ENCODE assay signal across 16 cellular contexts in genomic region chr1:242886137-242886536, GRCh38.
A peak's percentile ranks its signal among the peaks of the same experiment; 100 is the strongest.
DNase-seq lines count a peak whose midpoint lies in the region; ATAC-seq lines count a peak whose summit lies in the region.
"Had no signal": no experiment of that assay in that cellular context is flagged by ENCODE, and none has a peak within 500 bp of the region (broad histone marks: within the 10 kb centered on the region; RNA-seq: fewer than 3 reads in every experiment).

No MANE protein-coding gene starts in this region.

- H3K4me3 Mint-ChIP-seq in T-helper 17 cell: no peak overlapping the region
- H3K4me3 Mint-ChIP-seq: memory B cell had no signal

- no peak overlapping the region for H4K8ac ChIP-seq in neuronal stem cell (ENCODE audit: low read depth, low read length)

- no peaks in the 10 kb centered on the region for H3K79me1 ChIP-seq in neuronal stem cell (ENCODE audit: low read depth, low read length)

- no peak overlapping the region for H2BK120ac ChIP-seq in neuronal stem cell (ENCODE audit: low read depth, low read length)

- H2AFZ ChIP-seq in neuronal stem cell (ENCODE audit: low read length): no peak overlapping the region

- no peak overlapping the region for H3K23ac ChIP-seq in neuronal stem cell (ENCODE audit: low read depth, low read length, poor library complexity)

- no CpG with 5 or more reads among the region's 2 CpGs for WGBS in neuronal stem cell (ENCODE audit: extremely low coverage in 2 of 2, insufficient read length in 2 of 2, insufficient replicate concordance in 1 of 2), 2 donors

- no peak overlapping the region for H3K9ac ChIP-seq in neuronal stem cell (ENCODE audit: low read depth, low read length, poor library complexity)
- H3K9ac ChIP-seq: KMS-11 had no signal

- H3K27me3 Mint-ChIP-seq in T-helper 17 cell: peaks cover 9% of the 10 kb centered on the region

- H3K4me1 ChIP-seq in neuronal stem cell (ENCODE audit: control insufficient read depth in 2 of 2, insufficient read depth in 1 of 2, low read depth in 1 of 2, low read length in 2 of 2): no peaks in the 10 kb centered on the region
- H3K4me1 ChIP-seq: uterus had no signal

- no peak overlapping the region for H2AK5ac ChIP-seq in neuronal stem cell (ENCODE audit: low read depth, low read length)

- peak; percentile 83 for ATAC-seq in GM18498 (IDR thresholded peaks at IDR 0.05; ENCODE audit: unreplicated experiment)
- ATAC-seq in GM19452 (IDR thresholded peaks at IDR 0.05; ENCODE audit: unreplicated experiment): peak; percentile 95
- peak; percentile 92 for ATAC-seq in HG02938 (IDR thresholded peaks at IDR 0.05; ENCODE audit: unreplicated experiment)
- peak; percentile 95 for ATAC-seq in HG03558 (IDR thresholded peaks at IDR 0.05; ENCODE audit: extremely low read depth, unreplicated experiment)
- ATAC-seq in T-helper 17 cell: no peak

- no peak overlapping the region for H2BK12ac ChIP-seq in neuronal stem cell (ENCODE audit: low read length)

- H4K91ac ChIP-seq in neuronal stem cell (ENCODE audit: low read depth, low read length, poor library complexity): no peak overlapping the region

- no peak overlapping the region for H2BK15ac ChIP-seq in neuronal stem cell (ENCODE audit: low read length)

- no peak overlapping the region for H2BK5ac ChIP-seq in neuronal stem cell (ENCODE audit: low read length)

- DNase-seq in T-helper 17 cell (no peak), LoVo (ENCODE audit: low spot score) (no peak), AG20443 (ENCODE audit: low spot score) (no peak), neuronal stem cell (ENCODE audit: low spot score) (no peak)
- DNase-seq: activated CD4-positive, alpha-beta T cell treated with anti-CD3 and anti-CD28 coated beads for 4 hours; activated gamma-delta T cell treated with Interleukin-2 at 50 U/mL for 16 hours; NCI-H2081; NK-92 treated with Interleukin-12 subunit alpha and Interleukin-12 subunit beta, amount 100 ng/mL, for 24 hours; SW 1271; uterus had no signal

- H3K9me3 ChIP-seq in T-helper 17 cell (ENCODE audit: control insufficient read depth, low read length, poor library complexity, severe bottlenecking): no peaks in the 10 kb centered on the region
- H3K9me3 ChIP-seq in neuronal stem cell (replicated peaks in 1 of 2; ENCODE audit: control insufficient read depth in 2 of 2, insufficient read depth in 1 of 2, low read depth in 1 of 2, low read length in 2 of 2): no peaks in the 10 kb centered on the region
- H3K9me3 ChIP-seq: uterus had no signal

- H3K36me3 Mint-ChIP-seq in T-helper 17 cell (ENCODE audit: low read depth): peaks cover 3% of the 10 kb centered on the region
- H3K36me3 Mint-ChIP-seq: memory B cell had no signal

- H3K18ac ChIP-seq in neuronal stem cell (ENCODE audit: low read length): no peak overlapping the region

- no peaks in the 10 kb centered on the region for H3K4me1 Mint-ChIP-seq in T-helper 17 cell

- no peak overlapping the region for H3K4me3 ChIP-seq in neuronal stem cell (ENCODE audit: low read length in 2 of 2)
- H3K4me3 ChIP-seq: uterus had no signal

- no peak overlapping the region for H3K27ac ChIP-seq in neuronal stem cell (replicated peaks; ENCODE audit: low read length)
- H3K27ac ChIP-seq: KMS-11, uterus had no signal

- H3K27me3 ChIP-seq in neuronal stem cell (ENCODE audit: control insufficient read depth in 3 of 3, insufficient read depth in 3 of 3, low read depth in 1 of 3, low read length in 3 of 3): peaks cover 0 to 5% (median 0%) of the 10 kb centered on the region in 3 experiments
- H3K27me3 ChIP-seq: uterus had no signal

- H3K27ac Mint-ChIP-seq in T-helper 17 cell: no peak overlapping the region
- H3K27ac Mint-ChIP-seq: memory B cell had no signal

- no peak overlapping the region for H3K14ac ChIP-seq in neuronal stem cell (ENCODE audit: low read length)

- H3K4ac ChIP-seq in neuronal stem cell (ENCODE audit: low read length): no peak overlapping the region

- H3K36me3 ChIP-seq in neuronal stem cell (replicated peaks in 1 of 2; ENCODE audit: control insufficient read depth in 2 of 2, insufficient read depth in 2 of 2, low read length in 2 of 2): no peaks in the 10 kb centered on the region
- H3K36me3 ChIP-seq: uterus had no signal

- no peak overlapping the region for H3K4me2 ChIP-seq in neuronal stem cell (ENCODE audit: insufficient read depth, low read length, poor library complexity, severe bottlenecking)
- H3K4me2 ChIP-seq: KMS-11 had no signal
